In genomic region chr6:116388924-116389323, GRCh38 we compare ENCODE assay signal across 21 cellular contexts. TPM values are rescaled to one million over a fixed set of nuclear protein-coding genes. Genes with fewer than 3 reads are reported as not detected.
DNase-seq lines count a peak whose midpoint lies in the region; ATAC-seq and TF ChIP-seq lines count a peak whose summit lies in the region.
"Had no signal": no experiment of that assay in that cellular context is flagged by ENCODE, and none has a peak within 500 bp of the region (broad histone marks: within the 10 kb centered on the region; RNA-seq: fewer than 3 reads in every experiment).

No MANE protein-coding gene starts in this region.

- peak; percentile 34 for ATAC-seq in HG03066 (IDR thresholded peaks at IDR 0.05; ENCODE audit: low read depth, unreplicated experiment)
- no peak for ATAC-seq in GM19324 (IDR thresholded peaks at IDR 0.05; ENCODE audit: low FRiP score, unreplicated experiment)
- ATAC-seq: GM23338, lower lobe of right lung had no signal

- TF ChIP-seq CTCF in mammary epithelial cell (conservative IDR thresholded peaks at IDR 0.05 in 1 of 2, IDR thresholded peaks at IDR 0.05 in 1 of 2; ENCODE audit: extremely low read depth in 1 of 2, insufficient read depth in 1 of 2, low read depth in 1 of 2, low read length in 2 of 2) (no peak), osteoblast (IDR thresholded peaks at IDR 0.05; ENCODE audit: extremely low read depth, low read depth, low read length) (no peak)

- POLR2A ChIA-PET in CD8-positive, alpha-beta memory T cell (lab: Charles Lee) = interaction anchor here (1.1 kb wide), 1 partner anchor 276 kb away, joined by 3 read pairs; no protein-coding TSS in a partner anchor

- BruUV-seq in mammary epithelial cell (replicated peaks; lab: Mats Ljungman, UMichigan) = no TSS peak

- WGBS in mammary epithelial cell (ENCODE audit: low coverage, missing lambda C conversion rate) = 95% methylated on average over 3 of the region's 3 CpGs

- no peaks in the 10 kb centered on the region for H3K36me3 ChIP-seq in CD8-positive, alpha-beta memory T cell (ENCODE audit: insufficient read depth, low read length)
- no peaks in the 10 kb centered on the region for H3K36me3 ChIP-seq in mammary epithelial cell (ENCODE audit: insufficient read depth, low read length)
- H3K36me3 ChIP-seq in osteoblast (ENCODE audit: insufficient read depth, low read length) = no peaks in the 10 kb centered on the region
- H3K36me3 ChIP-seq: lower lobe of right lung, transverse colon had no signal

- no peaks in the 10 kb centered on the region for H3K9me3 ChIP-seq in CD8-positive, alpha-beta memory T cell (ENCODE audit: low read length)
- H3K9me3 ChIP-seq in mammary epithelial cell (replicated peaks; ENCODE audit: insufficient read depth, low read length) (no peaks in the 10 kb centered on the region), osteoblast (ENCODE audit: low read depth, low read length) (no peaks in the 10 kb centered on the region)
- H3K9me3 ChIP-seq: lower lobe of right lung, transverse colon had no signal

- peaks cover 25 to 54% (median 51%) of the 10 kb centered on the region in 3 donors for H3K4me1 Mint-ChIP-seq in CD8-positive, alpha-beta memory T cell

- peaks cover 0 to 4% of the 10 kb centered on the region in 2 donors for H3K27me3 Mint-ChIP-seq in CD8-positive, alpha-beta memory T cell

- no peak for DNase-seq in CD8-positive, alpha-beta memory T cell
- no peak for DNase-seq in mammary epithelial cell
- no peak for DNase-seq in osteoblast (ENCODE audit: insufficient read length, low spot score, missing footprints)
- DNase-seq in caudate nucleus (lab: John Stamatoyannopoulos, UW) = no peak
- DNase-seq in NCI-H2107 (lab: John Stamatoyannopoulos, UW) = no peak
- DNase-seq in putamen (ENCODE audit: low spot score) = no peak
- DNase-seq: activated CD4-positive, alpha-beta T cell treated with anti-CD3 and anti-CD28 coated beads, Interleukin-2, amount 10 ng/mL, durations not matched to agents 7 days and 5 days; activated CD8-positive, alpha-beta memory T cell treated with anti-CD3 and anti-CD28 coated beads, Interleukin-2, amount 50 U/mL, for 48 hours; activated gamma-delta T cell; lower lobe of right lung; MV-4-11; NCI-H187; NCI-H774; PC-9; stimulated activated naive CD4-positive, alpha-beta T cell; transverse colon had no signal

- H3K4me3 Mint-ChIP-seq in CD8-positive, alpha-beta memory T cell = peak overlapping the region in 1 of 7 donors; percentile 17
- H3K4me3 Mint-ChIP-seq: activated CD4-positive, alpha-beta T cell treated with anti-CD3 and anti-CD28 coated beads, Interleukin-2, amount 10 ng/mL, durations not matched to agents 7 days and 5 days; GM23338; T-helper 1 cell treated with Interleukin-12 subunit alpha and Interleukin-12 subunit beta and Interleukin-4 antibody, amounts not matched to agents 30 μg/mL and 1 μg/mL, for 36 hours had no signal

- H3K79me2 ChIP-seq in mammary epithelial cell (ENCODE audit: insufficient read depth, low read length) = peaks cover 86% of the 10 kb centered on the region
- H3K79me2 ChIP-seq in osteoblast (ENCODE audit: insufficient read depth, low read length) = peaks cover 60% of the 10 kb centered on the region

- dilution Hi-C loops in mammary epithelial cell (cut with HindIII; ENCODE audit: low sequenced_read_pairs) = no loop called here

- H2AFZ ChIP-seq in mammary epithelial cell (ENCODE audit: low read depth, low read length) (no peak overlapping the region), osteoblast (ENCODE audit: low read length) (no peak overlapping the region)
- H2AFZ ChIP-seq: GM23338, parathyroid adenoma, PC-9 had no signal

- H4K20me1 ChIP-seq in mammary epithelial cell (ENCODE audit: insufficient read depth, low read length) (no peaks in the 10 kb centered on the region), osteoblast (ENCODE audit: insufficient read depth, low read length) (peaks cover 2% of the 10 kb centered on the region)

- H3K4me1 ChIP-seq in CD8-positive, alpha-beta memory T cell (ENCODE audit: insufficient read depth, low read length) = peaks cover 12% of the 10 kb centered on the region
- peaks cover 65% of the 10 kb centered on the region for H3K4me1 ChIP-seq in mammary epithelial cell (ENCODE audit: insufficient read depth, low read length)
- peaks cover 68% of the 10 kb centered on the region for H3K4me1 ChIP-seq in osteoblast (ENCODE audit: insufficient read depth, low read length)

- H3K9me3 Mint-ChIP-seq in CD8-positive, alpha-beta memory T cell = no peaks in the 10 kb centered on the region
- H3K9me3 Mint-ChIP-seq: activated CD4-positive, alpha-beta T cell treated with anti-CD3 and anti-CD28 coated beads, Interleukin-2, amount 10 ng/mL, durations not matched to agents 7 days and 5 days; GM23338; T-helper 1 cell treated with Interleukin-12 subunit alpha and Interleukin-12 subunit beta and Interleukin-4 antibody, amounts not matched to agents 30 μg/mL and 1 μg/mL, for 36 hours had no signal

- H3K9ac ChIP-seq in mammary epithelial cell (ENCODE audit: insufficient read depth, low read length) = no peak overlapping the region
- H3K9ac ChIP-seq: parathyroid adenoma had no signal

- peak overlapping the region; percentile 8 for H3K4me2 ChIP-seq in mammary epithelial cell (ENCODE audit: insufficient read depth, low read depth, low read length)
- H3K4me2 ChIP-seq in osteoblast (ENCODE audit: insufficient read depth, low read length) = peak overlapping the region; percentile 10
- H3K4me2 ChIP-seq: GM23338 had no signal

- in situ Hi-C loops in mammary epithelial cell (cut with MboI; ENCODE audit: low sequenced_read_pairs in 2 of 2) = no loop called here

- H3K36me3 Mint-ChIP-seq in CD8-positive, alpha-beta memory T cell = no peaks in the 10 kb centered on the region

- H3K27ac Mint-ChIP-seq in CD8-positive, alpha-beta memory T cell = peak overlapping the region in 6 of 8 donors; percentile 0 to 84 (median 52)
- H3K27ac Mint-ChIP-seq: activated CD4-positive, alpha-beta T cell treated with anti-CD3 and anti-CD28 coated beads, Interleukin-2, amount 10 ng/mL, durations not matched to agents 7 days and 5 days; T-helper 1 cell treated with Interleukin-12 subunit alpha and Interleukin-12 subunit beta and Interleukin-4 antibody, amounts not matched to agents 30 μg/mL and 1 μg/mL, for 36 hours had no signal

- no peak overlapping the region for H3K27ac ChIP-seq in CD8-positive, alpha-beta memory T cell (ENCODE audit: low read depth, low read length)
- H3K27ac ChIP-seq in mammary epithelial cell (ENCODE audit: insufficient read depth, low read depth, low read length) = peak overlapping the region; percentile 100
- peak overlapping the region; percentile 18 for H3K27ac ChIP-seq in osteoblast (ENCODE audit: low read depth, low read length)
- no peak overlapping the region for H3K27ac ChIP-seq in caudate nucleus (ENCODE audit: low read depth, low read length)
- H3K27ac ChIP-seq: lower lobe of right lung, parathyroid adenoma, transverse colon had no signal

- no peak overlapping the region for H3K4me3 ChIP-seq in CD8-positive, alpha-beta memory T cell (ENCODE audit: low read length)
- no peak overlapping the region for H3K4me3 ChIP-seq in mammary epithelial cell (replicated peaks in 1 of 3; ENCODE audit: insufficient read depth in 1 of 3, low read depth in 2 of 3, low read length in 3 of 3)
- no peak overlapping the region for H3K4me3 ChIP-seq in osteoblast (ENCODE audit: insufficient read depth, low read length)
- H3K4me3 ChIP-seq: GM23338, lower lobe of right lung, transverse colon had no signal

- intact Hi-C loops in mammary epithelial cell (cut with micrococcal nuclease) = no loop called here

- H3K27me3 ChIP-seq in CD8-positive, alpha-beta memory T cell (ENCODE audit: insufficient read depth, low read length, poor library complexity, severe bottlenecking) = no peaks in the 10 kb centered on the region
- no peaks in the 10 kb centered on the region for H3K27me3 ChIP-seq in mammary epithelial cell (ENCODE audit: insufficient read depth, low read length)
- no peaks in the 10 kb centered on the region for H3K27me3 ChIP-seq in osteoblast (ENCODE audit: insufficient read depth, low read length)
- H3K27me3 ChIP-seq: transverse colon had no signal

- CTCF ChIA-PET in CD8-positive, alpha-beta memory T cell (lab: Charles Lee) = interaction anchor here (1.5 kb wide), 1 partner anchor 10 kb away, joined by 4 read pairs; no protein-coding TSS in a partner anchor
- CTCF ChIA-PET in mammary epithelial cell (lab: Charles Lee; ENCODE audit: low non-redundant PET) = interaction anchor here (0.6 kb wide), 1 partner anchor 9 kb away, joined by 3 read pairs; no protein-coding TSS in a partner anchor

RNA-seq across cellular contexts. Expression of gene DSE, which starts 18.2 kb away (rescaled TPM):
- 1 to 10 TPM; 7.5 to 7.9 TPM for total RNA-seq in CD8-positive, alpha-beta memory T cell
- 2.7 TPM for polyA plus RNA-seq in CD8-positive, alpha-beta memory T cell
- total RNA-seq in mammary epithelial cell (100 to 1,000 TPM; 116 to 175 TPM), osteoblast (193 and 229 TPM in 2 replicates)
- 66.9 TPM for polyA plus RNA-seq in mammary epithelial cell
- polyA minus RNA-seq in mammary epithelial cell = 137 TPM

Comparison
In these comparisons a context has a peak if more than half of its experiments do, and no peak if none do; other contexts are left out.
1. H3K27ac ChIP-seq: peak in mammary epithelial cell (single experiment) and osteoblast (single experiment); none in CD8-positive, alpha-beta memory T cell (single experiment) and caudate nucleus (single experiment).
2. RNA of gene DSE, which starts 18.2 kb away (total RNA-seq): 193 to 229 TPM in osteoblast and 116 to 175 TPM in mammary epithelial cell; 7.5 to 7.9 TPM in CD8-positive, alpha-beta memory T cell; every median in the first group is over 10 times any median in the second.